1 cellular context compared by ENCODE assay signal in genomic region chr1:248828845-248829244, GRCh38.
TF ChIP-seq lines count a peak whose summit lies in the region.

No MANE protein-coding gene starts in this region.

TF ChIP-seq in K562, 482 proteins besides CTCF, POLR2A, EP300 and RAD21 (continued from another document and continues in another):
- TF ChIP-seq HBP1 (CRISPR knock-in tag; IDR thresholded peaks at IDR 0.05) (no peak), NR2C2 (CRISPR knock-in tag; IDR thresholded peaks at IDR 0.05) (no peak), NR2C2 (tag; IDR thresholded peaks at IDR 0.05) (peak; percentile 79), MBD1 (CRISPR knock-in tag; IDR thresholded peaks at IDR 0.05) (no peak), ZFP30 (CRISPR knock-in tag; IDR thresholded peaks at IDR 0.05; ENCODE audit: borderline replicate concordance) (no peak), ATF2 (CRISPR knock-in tag; IDR thresholded peaks at IDR 0.05) (no peak), CBFB (CRISPR knock-in tag; IDR thresholded peaks at IDR 0.05) (no peak), FOXP4 (CRISPR knock-in tag; IDR thresholded peaks at IDR 0.05; ENCODE audit: borderline replicate concordance) (no peak), ZNF512 (tag; IDR thresholded peaks at IDR 0.05) (no peak), PRMT5 (CRISPR knock-in tag; IDR thresholded peaks at IDR 0.05) (no peak), ZZZ3 (IDR thresholded peaks at IDR 0.05) (no peak), ZNF76 (CRISPR knock-in tag; IDR thresholded peaks at IDR 0.05; ENCODE audit: borderline replicate concordance) (no peak), KAT8 (IDR thresholded peaks at IDR 0.05; ENCODE audit: low read depth) (no peak), RHOXF2B (CRISPR knock-in tag; conservative IDR thresholded peaks at IDR 0.05) (no peak), TCF7L2 (IDR thresholded peaks at IDR 0.05; ENCODE audit: low read depth, low read length) (no peak), U2AF2 (optimal IDR thresholded peaks at IDR 0.05; ENCODE audit: low read depth, low read length) (no peak), RFX7 (CRISPR knock-in tag; IDR thresholded peaks at IDR 0.05) (no peak), FOXM1 (IDR thresholded peaks at IDR 0.05; ENCODE audit: low read depth) (no peak; the same call in none of the 2 replicates), FOXM1 (CRISPR knock-in tag; IDR thresholded peaks at IDR 0.05; ENCODE audit: low read depth) (no peak), ARHGAP35 (IDR thresholded peaks at IDR 0.05; ENCODE audit: partially characterized antibody) (no peak), KHSRP (IDR thresholded peaks at IDR 0.05) (no peak), ZBTB9 (CRISPR knock-in tag; IDR thresholded peaks at IDR 0.05) (no peak), KDM1A (IDR thresholded peaks at IDR 0.05) (peak; percentile 53 to 63; a peak in 2 of 4 replicates), STAG1 (CRISPR knock-in tag; IDR thresholded peaks at IDR 0.05; ENCODE audit: borderline replicate concordance) (no peak), ZNF609 (CRISPR knock-in tag; IDR thresholded peaks at IDR 0.05; ENCODE audit: borderline replicate concordance) (no peak), XRCC4 (IDR thresholded peaks at IDR 0.05; ENCODE audit: extremely low read depth, insufficient read depth, insufficient read length) (no peak), HMBOX1 (IDR thresholded peaks at IDR 0.05) (no peak), ETS2 (tag; IDR thresholded peaks at IDR 0.05; ENCODE audit: borderline replicate concordance, poor library complexity, severe bottlenecking) (no peak), DPF2 (IDR thresholded peaks at IDR 0.05) (peak; percentile 98), RERE (CRISPR knock-in tag; IDR thresholded peaks at IDR 0.05; ENCODE audit: borderline replicate concordance) (no peak), NR4A1 (CRISPR knock-in tag; IDR thresholded peaks at IDR 0.05) (no peak), NR4A1 (tag; IDR thresholded peaks at IDR 0.05) (no peak), HDAC8 (tag; IDR thresholded peaks at IDR 0.05) (no peak), HNRNPL (IDR thresholded peaks at IDR 0.05; ENCODE audit: low read depth, low read length) (no peak), NR0B1 (IDR thresholded peaks at IDR 0.05; ENCODE audit: partially characterized antibody) (no peak), ZNF175 (CRISPR knock-in tag; IDR thresholded peaks at IDR 0.05; ENCODE audit: low read depth) (no peak), GABPA (tag; conservative IDR thresholded peaks at IDR 0.05; ENCODE audit: low read depth) (peak; percentile 60), RFX5 (IDR thresholded peaks at IDR 0.05; ENCODE audit: low read depth, low read length) (no peak), CREBBP (IDR thresholded peaks at IDR 0.05; ENCODE audit: low read depth, low read length) (no peak), KLF1 (tag; IDR thresholded peaks at IDR 0.05) (no peak)
